ENCODE assay signal across 1 cellular context in genomic region chr6:15087234-15087633, GRCh38.
TF ChIP-seq lines count a peak whose summit lies in the region.

No MANE protein-coding gene starts in this region.

TF ChIP-seq in K562, 482 proteins besides CTCF, POLR2A, EP300 and RAD21 (continued from another document):
- TF ChIP-seq AFF1 (IDR thresholded peaks at IDR 0.05; ENCODE audit: low read depth in 1 of 2, partially characterized antibody in 2 of 2) (peak in 1 of 2 experiments; percentile 8), YY1 (IDR thresholded peaks at IDR 0.05; ENCODE audit: borderline replicate concordance in 1 of 3, control insufficient read depth in 1 of 3, extremely low read depth in 1 of 3, insufficient read depth in 3 of 3, insufficient read length in 1 of 3, insufficient replicate concordance in 2 of 3, low read depth in 1 of 3, low read length in 2 of 3) (peak in 1 of 3 experiments; percentile 21), NR2C2 (CRISPR knock-in tag; IDR thresholded peaks at IDR 0.05) (no peak), NR2C2 (tag; IDR thresholded peaks at IDR 0.05) (peak; percentile 58; the same call in 1 of the 2 replicates), NFATC3 (IDR thresholded peaks at IDR 0.05) (0 out of 2 replicates have a peak, but pooled peaks have one; percentile 18), HDGF (IDR thresholded peaks at IDR 0.05) (peak; percentile 12; the same call in 1 of the 2 replicates), ZNF174 (CRISPR knock-in tag; IDR thresholded peaks at IDR 0.05) (no peak), ZNF445 (CRISPR knock-in tag; IDR thresholded peaks at IDR 0.05; ENCODE audit: low read depth) (no peak), ZFX (CRISPR knock-in tag; IDR thresholded peaks at IDR 0.05) (peak; percentile 70), DMBX1 (CRISPR knock-in tag; IDR thresholded peaks at IDR 0.05; ENCODE audit: borderline replicate concordance) (peak; percentile 8; the same call in 1 of the 2 replicates), ZEB2 (IDR thresholded peaks at IDR 0.05) (peak; percentile 17; the same call in 1 of the 2 replicates), CBFA2T2 (conservative IDR thresholded peaks at IDR 0.05) (0 out of 2 replicates have a peak, but pooled peaks have one; percentile 9), TBL1XR1 (IDR thresholded peaks at IDR 0.05; ENCODE audit: low read length in 2 of 2) (no peak), NR2C1 (IDR thresholded peaks at IDR 0.05) (no peak), NR2C1 (tag; IDR thresholded peaks at IDR 0.05) (0 out of 2 replicates have a peak, but pooled peaks have one; percentile 26), NFRKB (IDR thresholded peaks at IDR 0.05; ENCODE audit: low read depth) (peak; percentile 59; the same call in 1 of the 2 replicates), FOS (IDR thresholded peaks at IDR 0.05; ENCODE audit: extremely low read depth, insufficient read length) (no peak), ZNF395 (CRISPR knock-in tag; IDR thresholded peaks at IDR 0.05) (peak; percentile 56; the same call in 1 of the 2 replicates)
- TF ChIP-seq, protein P1, sequence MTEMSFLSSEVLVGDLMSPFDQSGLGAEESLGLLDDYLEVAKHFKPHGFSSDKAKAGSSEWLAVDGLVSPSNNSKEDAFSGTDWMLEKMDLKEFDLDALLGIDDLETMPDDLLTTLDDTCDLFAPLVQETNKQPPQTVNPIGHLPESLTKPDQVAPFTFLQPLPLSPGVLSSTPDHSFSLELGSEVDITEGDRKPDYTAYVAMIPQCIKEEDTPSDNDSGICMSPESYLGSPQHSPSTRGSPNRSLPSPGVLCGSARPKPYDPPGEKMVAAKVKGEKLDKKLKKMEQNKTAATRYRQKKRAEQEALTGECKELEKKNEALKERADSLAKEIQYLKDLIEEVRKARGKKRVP (CRISPR knock-in tag; IDR thresholded peaks at IDR 0.05), result 0 out of 2 replicates have a peak, but pooled peaks have one; percentile 10
- TF ChIP-seq, protein P2, sequence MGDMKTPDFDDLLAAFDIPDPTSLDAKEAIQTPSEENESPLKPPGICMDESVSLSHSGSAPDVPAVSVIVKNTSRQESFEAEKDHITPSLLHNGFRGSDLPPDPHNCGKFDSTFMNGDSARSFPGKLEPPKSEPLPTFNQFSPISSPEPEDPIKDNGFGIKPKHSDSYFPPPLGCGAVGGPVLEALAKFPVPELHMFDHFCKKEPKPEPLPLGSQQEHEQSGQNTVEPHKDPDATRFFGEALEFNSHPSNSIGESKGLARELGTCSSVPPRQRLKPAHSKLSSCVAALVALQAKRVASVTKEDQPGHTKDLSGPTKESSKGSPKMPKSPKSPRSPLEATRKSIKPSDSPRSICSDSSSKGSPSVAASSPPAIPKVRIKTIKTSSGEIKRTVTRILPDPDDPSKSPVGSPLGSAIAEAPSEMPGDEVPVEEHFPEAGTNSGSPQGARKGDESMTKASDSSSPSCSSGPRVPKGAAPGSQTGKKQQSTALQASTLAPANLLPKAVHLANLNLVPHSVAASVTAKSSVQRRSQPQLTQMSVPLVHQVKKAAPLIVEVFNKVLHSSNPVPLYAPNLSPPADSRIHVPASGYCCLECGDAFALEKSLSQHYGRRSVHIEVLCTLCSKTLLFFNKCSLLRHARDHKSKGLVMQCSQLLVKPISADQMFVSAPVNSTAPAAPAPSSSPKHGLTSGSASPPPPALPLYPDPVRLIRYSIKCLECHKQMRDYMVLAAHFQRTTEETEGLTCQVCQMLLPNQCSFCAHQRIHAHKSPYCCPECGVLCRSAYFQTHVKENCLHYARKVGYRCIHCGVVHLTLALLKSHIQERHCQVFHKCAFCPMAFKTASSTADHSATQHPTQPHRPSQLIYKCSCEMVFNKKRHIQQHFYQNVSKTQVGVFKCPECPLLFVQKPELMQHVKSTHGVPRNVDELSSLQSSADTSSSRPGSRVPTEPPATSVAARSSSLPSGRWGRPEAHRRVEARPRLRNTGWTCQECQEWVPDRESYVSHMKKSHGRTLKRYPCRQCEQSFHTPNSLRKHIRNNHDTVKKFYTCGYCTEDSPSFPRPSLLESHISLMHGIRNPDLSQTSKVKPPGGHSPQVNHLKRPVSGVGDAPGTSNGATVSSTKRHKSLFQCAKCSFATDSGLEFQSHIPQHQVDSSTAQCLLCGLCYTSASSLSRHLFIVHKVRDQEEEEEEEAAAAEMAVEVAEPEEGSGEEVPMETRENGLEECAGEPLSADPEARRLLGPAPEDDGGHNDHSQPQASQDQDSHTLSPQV (IDR thresholded peaks at IDR 0.05), result peak; percentile 77
- TF ChIP-seq, protein P3, sequence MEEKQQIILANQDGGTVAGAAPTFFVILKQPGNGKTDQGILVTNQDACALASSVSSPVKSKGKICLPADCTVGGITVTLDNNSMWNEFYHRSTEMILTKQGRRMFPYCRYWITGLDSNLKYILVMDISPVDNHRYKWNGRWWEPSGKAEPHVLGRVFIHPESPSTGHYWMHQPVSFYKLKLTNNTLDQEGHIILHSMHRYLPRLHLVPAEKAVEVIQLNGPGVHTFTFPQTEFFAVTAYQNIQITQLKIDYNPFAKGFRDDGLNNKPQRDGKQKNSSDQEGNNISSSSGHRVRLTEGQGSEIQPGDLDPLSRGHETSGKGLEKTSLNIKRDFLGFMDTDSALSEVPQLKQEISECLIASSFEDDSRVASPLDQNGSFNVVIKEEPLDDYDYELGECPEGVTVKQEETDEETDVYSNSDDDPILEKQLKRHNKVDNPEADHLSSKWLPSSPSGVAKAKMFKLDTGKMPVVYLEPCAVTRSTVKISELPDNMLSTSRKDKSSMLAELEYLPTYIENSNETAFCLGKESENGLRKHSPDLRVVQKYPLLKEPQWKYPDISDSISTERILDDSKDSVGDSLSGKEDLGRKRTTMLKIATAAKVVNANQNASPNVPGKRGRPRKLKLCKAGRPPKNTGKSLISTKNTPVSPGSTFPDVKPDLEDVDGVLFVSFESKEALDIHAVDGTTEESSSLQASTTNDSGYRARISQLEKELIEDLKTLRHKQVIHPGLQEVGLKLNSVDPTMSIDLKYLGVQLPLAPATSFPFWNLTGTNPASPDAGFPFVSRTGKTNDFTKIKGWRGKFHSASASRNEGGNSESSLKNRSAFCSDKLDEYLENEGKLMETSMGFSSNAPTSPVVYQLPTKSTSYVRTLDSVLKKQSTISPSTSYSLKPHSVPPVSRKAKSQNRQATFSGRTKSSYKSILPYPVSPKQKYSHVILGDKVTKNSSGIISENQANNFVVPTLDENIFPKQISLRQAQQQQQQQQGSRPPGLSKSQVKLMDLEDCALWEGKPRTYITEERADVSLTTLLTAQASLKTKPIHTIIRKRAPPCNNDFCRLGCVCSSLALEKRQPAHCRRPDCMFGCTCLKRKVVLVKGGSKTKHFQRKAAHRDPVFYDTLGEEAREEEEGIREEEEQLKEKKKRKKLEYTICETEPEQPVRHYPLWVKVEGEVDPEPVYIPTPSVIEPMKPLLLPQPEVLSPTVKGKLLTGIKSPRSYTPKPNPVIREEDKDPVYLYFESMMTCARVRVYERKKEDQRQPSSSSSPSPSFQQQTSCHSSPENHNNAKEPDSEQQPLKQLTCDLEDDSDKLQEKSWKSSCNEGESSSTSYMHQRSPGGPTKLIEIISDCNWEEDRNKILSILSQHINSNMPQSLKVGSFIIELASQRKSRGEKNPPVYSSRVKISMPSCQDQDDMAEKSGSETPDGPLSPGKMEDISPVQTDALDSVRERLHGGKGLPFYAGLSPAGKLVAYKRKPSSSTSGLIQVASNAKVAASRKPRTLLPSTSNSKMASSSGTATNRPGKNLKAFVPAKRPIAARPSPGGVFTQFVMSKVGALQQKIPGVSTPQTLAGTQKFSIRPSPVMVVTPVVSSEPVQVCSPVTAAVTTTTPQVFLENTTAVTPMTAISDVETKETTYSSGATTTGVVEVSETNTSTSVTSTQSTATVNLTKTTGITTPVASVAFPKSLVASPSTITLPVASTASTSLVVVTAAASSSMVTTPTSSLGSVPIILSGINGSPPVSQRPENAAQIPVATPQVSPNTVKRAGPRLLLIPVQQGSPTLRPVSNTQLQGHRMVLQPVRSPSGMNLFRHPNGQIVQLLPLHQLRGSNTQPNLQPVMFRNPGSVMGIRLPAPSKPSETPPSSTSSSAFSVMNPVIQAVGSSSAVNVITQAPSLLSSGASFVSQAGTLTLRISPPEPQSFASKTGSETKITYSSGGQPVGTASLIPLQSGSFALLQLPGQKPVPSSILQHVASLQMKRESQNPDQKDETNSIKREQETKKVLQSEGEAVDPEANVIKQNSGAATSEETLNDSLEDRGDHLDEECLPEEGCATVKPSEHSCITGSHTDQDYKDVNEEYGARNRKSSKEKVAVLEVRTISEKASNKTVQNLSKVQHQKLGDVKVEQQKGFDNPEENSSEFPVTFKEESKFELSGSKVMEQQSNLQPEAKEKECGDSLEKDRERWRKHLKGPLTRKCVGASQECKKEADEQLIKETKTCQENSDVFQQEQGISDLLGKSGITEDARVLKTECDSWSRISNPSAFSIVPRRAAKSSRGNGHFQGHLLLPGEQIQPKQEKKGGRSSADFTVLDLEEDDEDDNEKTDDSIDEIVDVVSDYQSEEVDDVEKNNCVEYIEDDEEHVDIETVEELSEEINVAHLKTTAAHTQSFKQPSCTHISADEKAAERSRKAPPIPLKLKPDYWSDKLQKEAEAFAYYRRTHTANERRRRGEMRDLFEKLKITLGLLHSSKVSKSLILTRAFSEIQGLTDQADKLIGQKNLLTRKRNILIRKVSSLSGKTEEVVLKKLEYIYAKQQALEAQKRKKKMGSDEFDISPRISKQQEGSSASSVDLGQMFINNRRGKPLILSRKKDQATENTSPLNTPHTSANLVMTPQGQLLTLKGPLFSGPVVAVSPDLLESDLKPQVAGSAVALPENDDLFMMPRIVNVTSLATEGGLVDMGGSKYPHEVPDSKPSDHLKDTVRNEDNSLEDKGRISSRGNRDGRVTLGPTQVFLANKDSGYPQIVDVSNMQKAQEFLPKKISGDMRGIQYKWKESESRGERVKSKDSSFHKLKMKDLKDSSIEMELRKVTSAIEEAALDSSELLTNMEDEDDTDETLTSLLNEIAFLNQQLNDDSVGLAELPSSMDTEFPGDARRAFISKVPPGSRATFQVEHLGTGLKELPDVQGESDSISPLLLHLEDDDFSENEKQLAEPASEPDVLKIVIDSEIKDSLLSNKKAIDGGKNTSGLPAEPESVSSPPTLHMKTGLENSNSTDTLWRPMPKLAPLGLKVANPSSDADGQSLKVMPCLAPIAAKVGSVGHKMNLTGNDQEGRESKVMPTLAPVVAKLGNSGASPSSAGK (IDR thresholded peaks at IDR 0.05), result peak; percentile 22; the same call in 1 of the 2 replicates
